In genomic region chr6:162846723-162847122, GRCh38 we compare ENCODE assay signal across 27 cellular contexts.
"Had no signal": no experiment of that assay in that cellular context is flagged by ENCODE, and none has a peak within 500 bp of the region (broad histone marks: within the 10 kb centered on the region; RNA-seq: fewer than 3 reads in every experiment).

No MANE protein-coding gene starts in this region.

- ATAC-seq: effector memory CD8-positive, alpha-beta T cell; left ventricle myocardium superior; lower lobe of right lung; natural killer cell; stimulated activated memory B cell treated with anti-CD40 and anti-IgM and Interleukin-4, amounts not matched to agents 10 μg/mL and 1 μg/mL and 100 μg/mL, for 72 hours; stimulated activated naive CD8-positive, alpha-beta T cell treated with anti-CD3 and anti-CD28 coated beads, Interleukin-15, Interleukin-2, amounts not matched to agents 100 U/mL and 50 U/mL, for 24 hours had no signal

- H3K36me3 ChIP-seq: esophagus squamous epithelium, heart right ventricle, lower lobe of right lung, neutrophil, sigmoid colon, tibial artery, vagina had no signal

- FAIRE-seq: endometrium had no signal

- DNase-seq: cortex of kidney; effector memory CD8-positive, alpha-beta T cell; erythroblast; esophagus squamous epithelium; foreskin melanocyte; glutamatergic neuron; heart right ventricle; hippocampal formation; immature natural killer cell; left ventricle myocardium superior; lower lobe of right lung; natural killer cell; sigmoid colon; stimulated activated CD4-positive, alpha-beta T cell treated with anti-CD3 and anti-CD28 coated beads, Interleukin-2, amount 100 ng/mL, for 24 hours; stimulated activated CD4-positive, alpha-beta T cell treated with anti-CD3 and anti-CD28 coated beads, Interleukin-4, amount 100 ng/mL, for 24 hours; stimulated activated naive CD8-positive, alpha-beta T cell treated with anti-CD3 and anti-CD28 coated beads, Interleukin-15, Interleukin-2, amounts not matched to agents 100 U/mL and 50 U/mL, for 24 hours; substantia nigra; testis; tibial artery had no signal

- H3K79me2 ChIP-seq: parathyroid adenoma had no signal

- H3K36me3 Mint-ChIP-seq: immature natural killer cell; natural killer cell; stimulated activated memory B cell treated with anti-CD40 and anti-IgM and Interleukin-4, amounts not matched to agents 10 μg/mL and 1 μg/mL and 100 μg/mL, for 72 hours; type B pancreatic cell had no signal

- H3K4me3 ChIP-seq: esophagus squamous epithelium, heart right ventricle, lower lobe of right lung, sigmoid colon, testis, tibial artery, vagina had no signal

- H3K4me1 Mint-ChIP-seq: immature natural killer cell; memory B cell; natural killer cell; stimulated activated memory B cell treated with anti-CD40 and anti-IgM and Interleukin-4, amounts not matched to agents 10 μg/mL and 1 μg/mL and 100 μg/mL, for 72 hours had no signal

- H3K4me3 Mint-ChIP-seq: effector memory CD8-positive, alpha-beta T cell; immature natural killer cell; memory B cell; natural killer cell; stimulated activated memory B cell treated with anti-CD40 and anti-IgM and Interleukin-4, amounts not matched to agents 10 μg/mL and 1 μg/mL and 100 μg/mL, for 72 hours; type B pancreatic cell had no signal

- H3K27ac ChIP-seq: esophagus squamous epithelium, heart right ventricle, lower lobe of right lung, neutrophil, parathyroid adenoma, sigmoid colon, testis, tibial artery, vagina had no signal

- H3K27ac Mint-ChIP-seq: effector memory CD8-positive, alpha-beta T cell; immature natural killer cell; memory B cell; natural killer cell; progenitor cell of endocrine pancreas; stimulated activated memory B cell treated with anti-CD40 and anti-IgM and Interleukin-4, amounts not matched to agents 10 μg/mL and 1 μg/mL and 100 μg/mL, for 72 hours; type B pancreatic cell had no signal

- H3K4me1 ChIP-seq: esophagus squamous epithelium, lower lobe of right lung, parathyroid adenoma, sigmoid colon, testis, tibial artery, vagina had no signal

- H3K9ac ChIP-seq: parathyroid adenoma had no signal

- H3K9me3 Mint-ChIP-seq: memory B cell; stimulated activated memory B cell treated with anti-CD40 and anti-IgM and Interleukin-4, amounts not matched to agents 10 μg/mL and 1 μg/mL and 100 μg/mL, for 72 hours; type B pancreatic cell had no signal

- H3K9me3 ChIP-seq: esophagus squamous epithelium, heart right ventricle, lower lobe of right lung, neutrophil, sigmoid colon, testis, tibial artery, vagina had no signal

- H2AFZ ChIP-seq: parathyroid adenoma had no signal

- H3K27me3 ChIP-seq: esophagus squamous epithelium, heart right ventricle, neutrophil, sigmoid colon, testis, tibial artery, vagina had no signal

- H3K27me3 Mint-ChIP-seq: effector memory CD8-positive, alpha-beta T cell; stimulated activated memory B cell treated with anti-CD40 and anti-IgM and Interleukin-4, amounts not matched to agents 10 μg/mL and 1 μg/mL and 100 μg/mL, for 72 hours; type B pancreatic cell had no signal
